32 cellular contexts compared by ENCODE assay signal in genomic region chr16:13343981-13344380, GRCh38.
"Had no signal": no experiment of that assay in that cellular context is flagged by ENCODE, and none has a peak within 500 bp of the region (broad histone marks: within the 10 kb centered on the region; RNA-seq: fewer than 3 reads in every experiment).

No MANE protein-coding gene starts in this region.

- H3K27me3 Mint-ChIP-seq: activated CD4-positive, alpha-beta T cell treated with anti-CD3 and anti-CD28 coated beads, Interleukin-2, amount 10 ng/mL, durations not matched to agents 7 days and 5 days; activated CD8-positive, alpha-beta memory T cell treated with anti-CD3 and anti-CD28 coated beads, Interleukin-2, amount 10 ng/mL, durations not matched to agents 7 days and 5 days; stimulated activated naive B cell treated with anti-CD40 and anti-IgM and Interleukin-4, amounts not matched to agents 10 μg/mL and 1 μg/mL and 100 μg/mL, for 72 hours had no signal

- H3K27me3 ChIP-seq: body of pancreas, cardiac muscle cell, right atrium auricular region, stomach, thyroid gland, upper lobe of left lung, vagina had no signal

- H3K9me3 ChIP-seq: body of pancreas, heart left ventricle, pancreas, prostate gland, right atrium auricular region, stomach, thyroid gland, upper lobe of left lung, vagina had no signal

- DNase-seq: activated CD4-positive, alpha-beta T cell treated with anti-CD3 and anti-CD28 coated beads for 1 hour; activated CD4-positive, alpha-beta T cell treated with anti-CD3 and anti-CD28 coated beads, Interleukin-2, amount 10 ng/mL, durations not matched to agents 7 days and 5 days; activated CD8-positive, alpha-beta memory T cell treated with anti-CD3 and anti-CD28 coated beads, Interleukin-2, amount 10 ng/mL, durations not matched to agents 7 days and 5 days; activated CD8-positive, alpha-beta T cell treated with anti-CD3 and anti-CD28 coated beads, Interleukin-2, amount 10 ng/mL, durations not matched to agents 7 days and 5 days; activated T-cell treated with anti-CD3 and anti-CD28 coated beads, Interleukin-2, amount 50 U/mL, for 48 hours; body of pancreas; dorsolateral prefrontal cortex; effector memory CD4-positive, alpha-beta T cell; erythroblast; heart left ventricle; hypothalamus; left cardiac atrium; left ventricle myocardium superior; naive B cell; nephron progenitor cell; pancreas; stimulated activated CD4-positive, alpha-beta T cell treated with anti-CD3 and anti-CD28 coated beads, Interleukin-15, amount 100 ng/mL, for 24 hours; stimulated activated CD4-positive, alpha-beta T cell treated with anti-CD3 and anti-CD28 coated beads, Interleukin-2, amount 100 ng/mL, for 24 hours; stimulated activated naive B cell treated with anti-CD40 and anti-IgM and Interleukin-4, amounts not matched to agents 10 μg/mL and 1 μg/mL and 100 μg/mL, for 72 hours; stomach; T-helper 2 cell; thyroid gland; upper lobe of left lung had no signal

- H3K4me1 Mint-ChIP-seq: activated CD4-positive, alpha-beta T cell treated with anti-CD3 and anti-CD28 coated beads, Interleukin-2, amount 10 ng/mL, durations not matched to agents 7 days and 5 days; activated CD8-positive, alpha-beta memory T cell treated with anti-CD3 and anti-CD28 coated beads, Interleukin-2, amount 10 ng/mL, durations not matched to agents 7 days and 5 days; mesothelial cell of epicardium; naive B cell; nephron progenitor cell; stimulated activated naive B cell treated with anti-CD40 and anti-IgM and Interleukin-4, amounts not matched to agents 10 μg/mL and 1 μg/mL and 100 μg/mL, for 72 hours had no signal

- H3K4me1 ChIP-seq: body of pancreas, heart left ventricle, pancreas, prostate gland, right atrium auricular region, stomach, thyroid gland, upper lobe of left lung, vagina had no signal

- H3K27ac Mint-ChIP-seq: activated CD4-positive, alpha-beta T cell treated with anti-CD3 and anti-CD28 coated beads, Interleukin-2, amount 10 ng/mL, durations not matched to agents 7 days and 5 days; activated CD8-positive, alpha-beta memory T cell treated with anti-CD3 and anti-CD28 coated beads, Interleukin-2, amount 10 ng/mL, durations not matched to agents 7 days and 5 days; activated CD8-positive, alpha-beta T cell treated with anti-CD3 and anti-CD28 coated beads, Interleukin-2, amount 10 ng/mL, durations not matched to agents 7 days and 5 days; activated naive CD4-positive, alpha-beta T cell treated with anti-CD3 and anti-CD28 coated beads, Interleukin-2, amount 50 U/mL, for 72 hours; activated T-helper 2 cell treated with anti-CD3 and anti-CD28 coated beads, Interferon-gamma antibody, Interleukin-2, Interleukin-4, amounts not matched to agents 10 μg/mL and 5 μg/mL and 100 μg/mL, durations not matched to agents 14 hours and 24 hours and 36 hours; mesothelial cell of epicardium; naive B cell; nephron progenitor cell; stimulated activated naive B cell treated with anti-CD40 and anti-IgM and Interleukin-4, amounts not matched to agents 10 μg/mL and 1 μg/mL and 100 μg/mL, for 72 hours; WTC11 had no signal

- H3K4me3 Mint-ChIP-seq: activated CD4-positive, alpha-beta T cell treated with anti-CD3 and anti-CD28 coated beads, Interleukin-2, amount 10 ng/mL, durations not matched to agents 7 days and 5 days; activated CD8-positive, alpha-beta memory T cell treated with anti-CD3 and anti-CD28 coated beads, Interleukin-2, amount 10 ng/mL, durations not matched to agents 7 days and 5 days; activated CD8-positive, alpha-beta T cell treated with anti-CD3 and anti-CD28 coated beads, Interleukin-2, amount 10 ng/mL, durations not matched to agents 7 days and 5 days; mesothelial cell of epicardium; naive B cell; nephron progenitor cell; stimulated activated naive B cell treated with anti-CD40 and anti-IgM and Interleukin-4, amounts not matched to agents 10 μg/mL and 1 μg/mL and 100 μg/mL, for 72 hours; WTC11 had no signal

- ATAC-seq: activated CD8-positive, alpha-beta memory T cell treated with anti-CD3 and anti-CD28 coated beads, Interleukin-2, amount 10 ng/mL, durations not matched to agents 7 days and 5 days; activated CD8-positive, alpha-beta T cell treated with anti-CD3 and anti-CD28 coated beads, Interleukin-2, amount 10 ng/mL, durations not matched to agents 7 days and 5 days; activated naive CD4-positive, alpha-beta T cell treated with anti-CD3 and anti-CD28 coated beads, Interleukin-2, amount 50 U/mL, for 72 hours; body of pancreas; heart left ventricle; left cardiac atrium; left ventricle myocardium superior; pancreas; stimulated activated naive B cell treated with anti-CD40 and anti-IgM and Interleukin-4, amounts not matched to agents 10 μg/mL and 1 μg/mL and 100 μg/mL, for 72 hours; WTC11 had no signal

- H3K27ac ChIP-seq: body of pancreas, cardiac muscle cell, coronary artery, dorsolateral prefrontal cortex, heart left ventricle, pancreas, prostate gland, right atrium auricular region, stomach, thyroid gland, upper lobe of left lung, vagina had no signal

- H3K36me3 ChIP-seq: cardiac muscle cell, heart left ventricle, pancreas, prostate gland, right atrium auricular region, stomach, thyroid gland, upper lobe of left lung, vagina had no signal

- H3K36me3 Mint-ChIP-seq: activated CD8-positive, alpha-beta memory T cell treated with anti-CD3 and anti-CD28 coated beads, Interleukin-2, amount 10 ng/mL, durations not matched to agents 7 days and 5 days; activated naive CD4-positive, alpha-beta T cell treated with anti-CD3 and anti-CD28 coated beads, Interleukin-2, amount 50 U/mL, for 72 hours; mesothelial cell of epicardium; naive B cell; stimulated activated naive B cell treated with anti-CD40 and anti-IgM and Interleukin-4, amounts not matched to agents 10 μg/mL and 1 μg/mL and 100 μg/mL, for 72 hours had no signal

- H3K9me3 Mint-ChIP-seq: activated CD4-positive, alpha-beta T cell treated with anti-CD3 and anti-CD28 coated beads, Interleukin-2, amount 10 ng/mL, durations not matched to agents 7 days and 5 days; activated naive CD4-positive, alpha-beta T cell treated with anti-CD3 and anti-CD28 coated beads, Interleukin-2, amount 50 U/mL, for 72 hours; activated T-helper 2 cell treated with anti-CD3 and anti-CD28 coated beads, Interferon-gamma antibody, Interleukin-2, Interleukin-4, amounts not matched to agents 10 μg/mL and 5 μg/mL and 100 μg/mL, durations not matched to agents 14 hours and 24 hours and 36 hours; mesothelial cell of epicardium; naive B cell; nephron progenitor cell; stimulated activated naive B cell treated with anti-CD40 and anti-IgM and Interleukin-4, amounts not matched to agents 10 μg/mL and 1 μg/mL and 100 μg/mL, for 72 hours; WTC11 had no signal

- H3K4me3 ChIP-seq: body of pancreas, cardiac muscle cell, coronary artery, dorsolateral prefrontal cortex, heart left ventricle, pancreas, prostate gland, right atrium auricular region, stomach, thyroid gland, upper lobe of left lung, vagina had no signal
